Comparison of ENCODE assay signal across 27 cellular contexts in the genomic region with DNA sequence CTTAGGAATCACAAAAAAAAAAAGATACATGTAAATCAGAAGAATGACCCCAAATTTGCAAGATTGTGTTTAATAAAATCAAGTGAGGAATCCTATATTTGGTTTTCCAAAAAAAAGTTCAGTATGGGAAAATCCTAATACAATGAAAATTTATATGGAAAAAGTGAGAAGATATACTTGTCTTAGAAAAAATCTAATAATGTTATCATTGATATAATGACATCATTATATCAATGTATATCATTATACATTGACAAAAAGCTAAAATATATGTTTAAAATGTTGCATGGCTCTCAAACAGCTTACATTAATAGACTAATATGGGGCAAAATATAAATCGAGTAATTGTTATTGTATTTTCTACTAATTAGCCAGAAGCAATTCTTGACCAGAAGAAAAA.
"Had no signal": no experiment of that assay in that cellular context is flagged by ENCODE, and none has a peak within 500 bp of the region (broad histone marks: within the 10 kb centered on the region; RNA-seq: fewer than 3 reads in every experiment).

No MANE protein-coding gene starts in this region.

- H3K27ac Mint-ChIP-seq: mesothelial cell of epicardium; naive B cell; natural killer cell; nephron progenitor cell; neural progenitor cell; progenitor cell of endocrine pancreas; stimulated activated memory B cell treated with anti-CD40 and anti-IgM and Interleukin-4, amounts not matched to agents 10 μg/mL and 1 μg/mL and 100 μg/mL, for 72 hours; stimulated activated naive CD8-positive, alpha-beta T cell treated with anti-CD3 and anti-CD28 coated beads, Interleukin-15, amount 100 ng/mL, for 72 hours had no signal

- H3K4me1 ChIP-seq: neural progenitor cell, right atrium auricular region, testis, thyroid gland, transverse colon, vagina had no signal

- H3K36me3 Mint-ChIP-seq: neural progenitor cell had no signal

- H3K4me1 Mint-ChIP-seq: nephron progenitor cell; neural progenitor cell; stimulated activated memory B cell treated with anti-CD40 and anti-IgM and Interleukin-4, amounts not matched to agents 10 μg/mL and 1 μg/mL and 100 μg/mL, for 72 hours had no signal

- H3K9me3 ChIP-seq: testis, thyroid gland had no signal

- ATAC-seq: natural killer cell; sciatic nerve; stimulated activated memory B cell treated with anti-CD40 and anti-IgM and Interleukin-4, amounts not matched to agents 10 μg/mL and 1 μg/mL and 100 μg/mL, for 72 hours; stimulated activated naive CD8-positive, alpha-beta T cell treated with anti-CD3 and anti-CD28 coated beads, Interleukin-15, amount 100 ng/mL, for 72 hours had no signal

- H3K27me3 Mint-ChIP-seq: naive B cell; progenitor cell of endocrine pancreas; stimulated activated memory B cell treated with anti-CD40 and anti-IgM and Interleukin-4, amounts not matched to agents 10 μg/mL and 1 μg/mL and 100 μg/mL, for 72 hours; stimulated activated naive CD8-positive, alpha-beta T cell treated with anti-CD3 and anti-CD28 coated beads, Interleukin-15, amount 100 ng/mL, for 72 hours had no signal

- H3K36me3 ChIP-seq: neural progenitor cell, thyroid gland, transverse colon had no signal

- H3K4me3 Mint-ChIP-seq: mesothelial cell of epicardium; naive B cell; natural killer cell; nephron progenitor cell; neural progenitor cell; stimulated activated memory B cell treated with anti-CD40 and anti-IgM and Interleukin-4, amounts not matched to agents 10 μg/mL and 1 μg/mL and 100 μg/mL, for 72 hours; stimulated activated naive CD8-positive, alpha-beta T cell treated with anti-CD3 and anti-CD28 coated beads, Interleukin-15, amount 100 ng/mL, for 72 hours had no signal

- H3K27ac ChIP-seq: hepatocyte, left ventricle myocardium inferior, neural progenitor cell, neutrophil, right atrium auricular region, skin epidermis, spleen, testis, thyroid gland, transverse colon, upper lobe of left lung, vagina had no signal

- H3K4me3 ChIP-seq: hepatocyte, left ventricle myocardium inferior, lung, neural progenitor cell, right atrium auricular region, skin epidermis, spleen, testis, thyroid gland, transverse colon, upper lobe of left lung, vagina had no signal

- DNase-seq: islet precursor cell; left ventricle myocardium inferior; mesendoderm; naive B cell; natural killer cell; nephron progenitor cell; occipital lobe; spleen; stimulated activated CD4-positive, alpha-beta T cell treated with anti-CD3 and anti-CD28 coated beads, Interleukin-4, amount 100 ng/mL, for 24 hours; stimulated activated naive CD4-positive, alpha-beta T cell treated with Interleukin-2 at 50 U/mL for 16 hours; stimulated activated naive CD8-positive, alpha-beta T cell treated with anti-CD3 and anti-CD28 coated beads, Interleukin-15, amount 100 ng/mL, for 72 hours; substantia nigra; testis; thyroid gland; transverse colon; upper lobe of left lung had no signal
